14 cellular contexts compared by ENCODE assay signal in the genomic region with DNA sequence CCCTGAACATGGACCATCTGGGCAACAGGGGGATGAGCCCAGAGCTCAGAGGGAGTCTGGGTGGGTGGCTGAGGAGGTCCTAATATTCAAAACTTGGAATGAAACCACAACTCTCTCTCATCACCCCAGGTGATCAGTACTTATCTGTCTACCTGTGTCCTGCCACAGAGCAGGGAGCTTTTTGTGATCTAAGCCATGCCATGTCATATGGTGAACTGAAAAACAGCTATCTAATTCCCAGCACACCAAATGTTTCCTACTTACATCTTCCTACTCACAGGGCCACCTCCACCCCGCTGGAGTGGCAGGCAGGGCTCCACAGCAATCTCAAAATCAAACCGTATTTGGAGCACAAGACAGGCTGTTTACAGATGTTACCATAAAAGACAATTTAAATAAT.
DNase-seq lines count a peak whose midpoint lies in the region; ATAC-seq, FAIRE-seq and TF ChIP-seq lines count a peak whose summit lies in the region.
"Had no signal": no experiment of that assay in that cellular context is flagged by ENCODE, and none has a peak within 500 bp of the region (broad histone marks: within the 10 kb centered on the region; RNA-seq: fewer than 3 reads in every experiment).

No MANE protein-coding gene starts in this region.

- BruUV-seq in HCT116 (replicated peaks; lab: Mats Ljungman, UMichigan) = no TSS peak

- H3K4me2 ChIP-seq in HCT116 (ENCODE audit: low read length) = peak overlapping the region; percentile 93
- peak overlapping the region; percentile 87 for H3K4me2 ChIP-seq in hepatocyte

- CTCF ChIA-PET in HCT116 (lab: Charles Lee) = no interaction called here

- no peaks in the 10 kb centered on the region for H4K20me1 ChIP-seq in HCT116 (ENCODE audit: insufficient read depth)
- no peaks in the 10 kb centered on the region for H4K20me1 ChIP-seq in hepatocyte (ENCODE audit: insufficient read depth, poor library complexity, severe bottlenecking)

- H3K36me3 ChIP-seq in HCT116 (ENCODE audit: control insufficient read depth in 1 of 2, insufficient read depth in 2 of 2, low read length in 2 of 2) = no peaks in the 10 kb centered on the region
- H3K36me3 ChIP-seq in hepatocyte (replicated peaks; ENCODE audit: insufficient read depth, low read depth) = no peaks in the 10 kb centered on the region
- H3K36me3 ChIP-seq in skeletal muscle tissue (ENCODE audit: control insufficient read depth in 3 of 3, insufficient read depth in 3 of 3, low read length in 3 of 3) = no peaks in the 10 kb centered on the region
- H3K36me3 ChIP-seq: cardiac muscle cell had no signal

- H3K27me3 ChIP-seq in HCT116 (ENCODE audit: insufficient read depth, low read length) = no peaks in the 10 kb centered on the region
- no peaks in the 10 kb centered on the region for H3K27me3 ChIP-seq in hepatocyte
- H3K27me3 ChIP-seq in skeletal muscle tissue (ENCODE audit: control insufficient read depth in 3 of 3, insufficient read depth in 3 of 3, low read length in 3 of 3) = peaks cover 0 to 6% (median 0%) of the 10 kb centered on the region in 3 donors
- H3K27me3 ChIP-seq: cardiac muscle cell had no signal

- no peak for ATAC-seq in HCT116
- ATAC-seq: activated T-cell treated with anti-CD3 and anti-CD28 coated beads, Interleukin-2, amount 50 U/mL, for 4 hours; GM12878 had no signal

- RAD21 ChIA-PET in HCT116 (lab: Charles Lee; ENCODE audit: low non-redundant PET in 1 of 2, low total read pairs in 2 of 2, uncharacterized antibody in 2 of 2, unreplicated experiment in 2 of 2) = no interaction called here

- no peaks in the 10 kb centered on the region for H3K9me3 ChIP-seq in HCT116 (ENCODE audit: control insufficient read depth in 1 of 2, insufficient read depth in 1 of 2, low read depth in 1 of 2, low read length in 2 of 2)
- no peaks in the 10 kb centered on the region for H3K9me3 ChIP-seq in hepatocyte (ENCODE audit: low read depth)
- H3K9me3 ChIP-seq in skeletal muscle tissue (ENCODE audit: control insufficient read depth in 3 of 3, low read length in 3 of 3) = no peaks in the 10 kb centered on the region

- H3K9me2 ChIP-seq in HCT116 (ENCODE audit: insufficient read depth) = no peaks in the 10 kb centered on the region
- no peaks in the 10 kb centered on the region for H3K9me2 ChIP-seq in hepatocyte (replicated peaks; ENCODE audit: insufficient read depth)

- FAIRE-seq in GM12891 (lab: Jason Lieb, UNC) (no peak), D721Med (lab: Jason Lieb, UNC) (no peak)
- FAIRE-seq: GM12878, small intestine had no signal

- no peak for TF ChIP-seq POLR2A in HCT116 (IDR thresholded peaks at IDR 0.05; ENCODE audit: borderline replicate concordance, extremely low read depth, insufficient read depth, insufficient read length)
- TF ChIP-seq POLR2A in GM12891 (IDR thresholded peaks at IDR 0.05; ENCODE audit: low read depth, low read length) = no peak

- peak overlapping the region; percentile 78 for H3K9ac ChIP-seq in HCT116 (ENCODE audit: low read length)
- H3K9ac ChIP-seq in skeletal muscle tissue (ENCODE audit: low read depth in 1 of 3, low read length in 3 of 3) = no peak overlapping the region

- POLR2A ChIA-PET in HCT116 (lab: Charles Lee) = no interaction called here

- DNase-seq in HCT116 (ENCODE audit: low read depth, low spot score) (no peak), hepatocyte (ENCODE audit: low spot score) (no peak), GM12891 (ENCODE audit: insufficient read length, low spot score) (no peak), NCI-H226 (no peak), D721Med (ENCODE audit: insufficient read length, low spot score) (no peak)
- DNase-seq: activated B cell treated with CpG ODN at 0.5 μM for 24 hours; activated T-cell treated with anti-CD3 and anti-CD28 coated beads, Interleukin-2, amount 50 U/mL, for 4 hours; NCI-H345; SHP77; small intestine had no signal

- H2AFZ ChIP-seq in HCT116 (ENCODE audit: low read depth, low read length, poor library complexity, severe bottlenecking) (no peak overlapping the region), hepatocyte (no peak overlapping the region)

- intact Hi-C loops in HCT116 (cut with micrococcal nuclease) = no loop called here

- peak overlapping the region; percentile 50 to 65 for H3K4me3 ChIP-seq in HCT116 (replicated peaks in 1 of 2; ENCODE audit: low read depth in 1 of 2, low read length in 2 of 2)
- peak overlapping the region; percentile 67 for H3K4me3 ChIP-seq in WI38 (ENCODE audit: low read depth, low read length)
- H3K4me3 ChIP-seq in hepatocyte = no peak overlapping the region
- no peak overlapping the region for H3K4me3 ChIP-seq in skeletal muscle tissue (ENCODE audit: low read length in 3 of 3)
- H3K4me3 ChIP-seq: cardiac muscle cell, GM12878 had no signal

- TF ChIP-seq RAD21 in HCT116 (IDR thresholded peaks at IDR 0.05; ENCODE audit: low read depth) = no peak

- H3K27ac ChIP-seq in HCT116 (ENCODE audit: low read depth, low read length) (peak overlapping the region; percentile 76), hepatocyte (peak overlapping the region; percentile 91), skeletal muscle tissue (ENCODE audit: low read depth, low read length) (peak overlapping the region; percentile 86)
- H3K27ac ChIP-seq: cardiac muscle cell had no signal

- WGBS in hepatocyte (ENCODE audit: low lambda C conversion rate, missing lambda C conversion rate) = 72% methylated on average over 2 of the region's 2 CpGs

- H3K4me1 ChIP-seq in HCT116 (ENCODE audit: control insufficient read depth in 1 of 2, insufficient read depth in 2 of 2, low read length in 2 of 2) (peaks cover 29 to 55% of the 10 kb centered on the region in 2 experiments), hepatocyte (ENCODE audit: insufficient read depth) (peaks cover 13% of the 10 kb centered on the region), skeletal muscle tissue (ENCODE audit: control insufficient read depth in 3 of 3, insufficient read depth in 3 of 3, low read length in 3 of 3) (peaks cover 21 to 25% (median 22%) of the 10 kb centered on the region in 3 donors)

- TF ChIP-seq CTCF in HCT116 (IDR thresholded peaks at IDR 0.05 in 2 of 3, conservative IDR thresholded peaks at IDR 0.05 in 1 of 3; ENCODE audit: borderline replicate concordance in 1 of 3, insufficient read depth in 1 of 3, low read depth in 2 of 3, low read length in 2 of 3) (no peak), WI38 (IDR thresholded peaks at IDR 0.05; ENCODE audit: low read depth, low read length) (no peak), hepatocyte (IDR thresholded peaks at IDR 0.05; ENCODE audit: poor library complexity) (no peak), D721Med (IDR thresholded peaks at IDR 0.05; ENCODE audit: insufficient read depth, missing control alignments) (no peak)

- H3K79me2 ChIP-seq in HCT116 (ENCODE audit: insufficient read depth, low read length) (peaks cover 14% of the 10 kb centered on the region), hepatocyte (peaks cover 9% of the 10 kb centered on the region)

TF ChIP-seq in HCT116, 20 proteins besides CTCF, POLR2A, EP300 and RAD21 (continues in another document):
- TF ChIP-seq FOSL1 (IDR thresholded peaks at IDR 0.05; ENCODE audit: low read depth) (no peak), ELF1 (IDR thresholded peaks at IDR 0.05; ENCODE audit: borderline replicate concordance, low read depth) (no peak), ZBTB33 (IDR thresholded peaks at IDR 0.05; ENCODE audit: extremely low read depth, insufficient replicate concordance, low read length) (no peak), JUND (IDR thresholded peaks at IDR 0.05) (no peak), EZH2phosphoT487 (IDR thresholded peaks at IDR 0.05; ENCODE audit: borderline replicate concordance) (no peak), CBX3 (IDR thresholded peaks at IDR 0.05; ENCODE audit: low read depth) (no peak), EGR1 (IDR thresholded peaks at IDR 0.05; ENCODE audit: low read depth) (no peak), ZNF274 (IDR thresholded peaks at IDR 0.05; ENCODE audit: low read depth, low read length) (no peak)

TF ChIP-seq in GM12891, 5 proteins besides CTCF, POLR2A, EP300 and RAD21:
- TF ChIP-seq PAX5 (IDR thresholded peaks at IDR 0.05; ENCODE audit: insufficient read depth, low read length, severe bottlenecking) (no peak), POLR2AphosphoS5 (IDR thresholded peaks at IDR 0.05; ENCODE audit: low read depth, low read length) (no peak), SPI1 (IDR thresholded peaks at IDR 0.05; ENCODE audit: low read depth, low read length) (no peak), TAF1 (IDR thresholded peaks at IDR 0.05; ENCODE audit: low read depth, low read length) (no peak)

Comparison
In these comparisons a context has a peak if more than half of its experiments do, and no peak if none do; other contexts are left out.
1. H3K4me3 ChIP-seq: peak in HCT116 (2 of 2) and WI38 (single experiment); none in hepatocyte (single experiment) and skeletal muscle tissue (0 of 3).
2. Peak in every context shown above with its lines, with median percentiles within 50 percentile points of each other: H3K27ac ChIP-seq.